8 cellular contexts compared by ENCODE assay signal in the genomic region with DNA sequence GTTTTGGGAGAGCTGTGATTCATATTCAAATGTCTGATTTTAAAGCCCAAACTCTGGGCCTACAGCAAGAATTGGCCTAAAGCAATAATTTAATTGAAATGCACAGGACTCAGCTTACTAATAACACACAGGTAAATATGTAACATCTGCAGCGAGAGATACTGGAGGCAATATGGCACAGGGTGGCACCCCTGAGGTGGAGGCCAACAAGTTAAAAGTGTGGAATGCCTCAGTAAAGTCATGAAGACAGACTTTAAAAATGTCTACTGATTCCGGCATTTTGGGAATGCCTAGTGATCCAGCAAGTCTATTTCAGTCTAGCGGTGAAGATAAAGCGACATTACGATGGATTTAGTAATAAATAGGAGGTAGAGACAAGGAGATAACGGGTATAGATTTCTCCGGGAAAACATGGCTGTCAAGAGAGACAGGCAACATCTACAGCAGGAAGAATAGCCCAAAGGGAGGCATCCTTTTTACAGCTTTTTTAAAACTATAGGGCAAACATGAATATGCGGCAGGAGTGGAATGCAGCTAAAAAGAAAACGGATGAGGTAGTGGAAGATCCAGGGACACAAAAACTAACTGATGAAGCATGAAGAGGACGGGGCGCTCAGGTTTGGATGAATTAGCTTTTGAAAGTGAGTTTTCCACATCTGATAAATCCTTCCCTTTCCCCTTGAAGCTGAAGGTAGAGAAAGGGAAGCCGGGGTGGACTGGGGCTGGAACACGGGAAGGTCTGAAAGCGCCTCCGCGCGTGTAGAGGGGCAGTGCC. TPM values are rescaled to one million over a fixed set of nuclear protein-coding genes. Genes with fewer than 3 reads are reported as not detected.
DNase-seq lines count a peak whose midpoint lies in the region; ATAC-seq and TF ChIP-seq lines count a peak whose summit lies in the region.

No MANE protein-coding gene starts in this region.

- H3K27me3 Mint-ChIP-seq in activated CD4-positive, alpha-beta memory T cell treated with anti-CD3 and anti-CD28 coated beads, Interleukin-2, amount 10 ng/mL, durations not matched to agents 7 days and 5 days = no peaks in the 10 kb centered on the region

- no peak for TF ChIP-seq CTCF in stomach (IDR thresholded peaks at IDR 0.05)

- CTCF ChIA-PET in activated CD4-positive, alpha-beta memory T cell treated with anti-CD3 and anti-CD28 coated beads, Interleukin-2, amount 10 ng/mL, durations not matched to agents 7 days and 5 days (lab: Charles Lee) = no interaction called here

- H3K4me3 Mint-ChIP-seq in activated CD4-positive, alpha-beta memory T cell treated with anti-CD3 and anti-CD28 coated beads, Interleukin-2, amount 10 ng/mL, durations not matched to agents 7 days and 5 days = peak overlapping the region; percentile 84

- H3K4me1 ChIP-seq in iPS-18a (ENCODE audit: control insufficient read depth, low read depth, low read length) (peaks cover 19% of the 10 kb centered on the region), stomach (peaks cover 12 to 35% (median 26%) of the 10 kb centered on the region in 4 donors)

- TF ChIP-seq POLR2A in stomach (IDR thresholded peaks at IDR 0.05) = no peak

- no peak for TF ChIP-seq EP300 in stomach (IDR thresholded peaks at IDR 0.05)

- H3K27me3 ChIP-seq in iPS-18a (ENCODE audit: control insufficient read depth, insufficient read depth, low read length) = peaks cover 18% of the 10 kb centered on the region
- no peaks in the 10 kb centered on the region for H3K27me3 ChIP-seq in stomach

- POLR2A ChIA-PET in activated CD4-positive, alpha-beta memory T cell treated with anti-CD3 and anti-CD28 coated beads, Interleukin-2, amount 10 ng/mL, durations not matched to agents 7 days and 5 days (lab: Charles Lee) = interaction anchor here (0.7 to 2.2 kb wide), 5 partner anchors 7 to 215 kb away, joined by 3 to 6 read pairs (median 3); partner anchors contain the start of genes GINS1 and NINL

- H3K27ac ChIP-seq in iPS-18a (ENCODE audit: low read length) (no peak overlapping the region), stomach (peak overlapping the region; percentile 93 to 97 (median 94))

- no peaks in the 10 kb centered on the region for H3K36me3 ChIP-seq in iPS-18a (ENCODE audit: control insufficient read depth, low read depth, low read length)
- no peaks in the 10 kb centered on the region for H3K36me3 ChIP-seq in stomach

- H3K4me1 Mint-ChIP-seq in activated CD4-positive, alpha-beta memory T cell treated with anti-CD3 and anti-CD28 coated beads, Interleukin-2, amount 10 ng/mL, durations not matched to agents 7 days and 5 days = peaks cover 24% of the 10 kb centered on the region

- DNase-seq in SKM-1 (lab: John Stamatoyannopoulos, UW; ENCODE audit: unreplicated experiment) (peak; percentile 9), SKM-1 treated with dmso at 0.1 percent for 144 hours (lab: John Stamatoyannopoulos, UW; ENCODE audit: unreplicated experiment) (no peak), stomach (no peak), NCI-H526 (lab: John Stamatoyannopoulos, UW) (no peak)
- DNase-seq in activated CD4-positive, alpha-beta memory T cell treated with anti-CD3 and anti-CD28 coated beads, Interleukin-2, amount 10 ng/mL, durations not matched to agents 7 days and 5 days = no peak

- peak overlapping the region; percentile 65 for H3K27ac Mint-ChIP-seq in activated CD4-positive, alpha-beta memory T cell treated with anti-CD3 and anti-CD28 coated beads, Interleukin-2, amount 10 ng/mL, durations not matched to agents 7 days and 5 days

- peak overlapping the region; percentile 86 for H3K9ac ChIP-seq in iPS-18a (ENCODE audit: low read length)

- peaks cover 4% of the 10 kb centered on the region for H3K9me3 Mint-ChIP-seq in activated CD4-positive, alpha-beta memory T cell treated with anti-CD3 and anti-CD28 coated beads, Interleukin-2, amount 10 ng/mL, durations not matched to agents 7 days and 5 days

- no peak for ATAC-seq in activated CD4-positive, CD25-positive, alpha-beta regulatory T cell treated with anti-CD3 and anti-CD28 coated beads, Interleukin-2, amount 50 U/mL, for 24 hours
- no peak for ATAC-seq in GM19351 (IDR thresholded peaks at IDR 0.05; ENCODE audit: unreplicated experiment)

- intact Hi-C loops in stomach (cut with DNase I; ENCODE audit: low total_unique reads) = no loop called here

- 33 to 39% (median 37%) methylated on average over 17 of the region's 17 CpGs for WGBS in stomach, 5 donors

- H3K4me3 ChIP-seq in iPS-18a (ENCODE audit: low read length) (peak overlapping the region; percentile 63), stomach (peak overlapping the region; percentile 66 to 98 (median 87))

- no peaks in the 10 kb centered on the region for H3K9me3 ChIP-seq in iPS-18a (ENCODE audit: control insufficient read depth, low read depth, low read length)
- H3K9me3 ChIP-seq in stomach = no peaks in the 10 kb centered on the region

- peaks cover 12% of the 10 kb centered on the region for H3K36me3 Mint-ChIP-seq in activated CD4-positive, alpha-beta memory T cell treated with anti-CD3 and anti-CD28 coated beads, Interleukin-2, amount 10 ng/mL, durations not matched to agents 7 days and 5 days (ENCODE audit: low read depth)

RNA-seq across cellular contexts. Expression of gene NANP, which starts 1.2 kb away (rescaled TPM):
- 1 to 10 TPM; 5.2 to 5.5 TPM for total RNA-seq in activated CD4-positive, alpha-beta memory T cell treated with anti-CD3 and anti-CD28 coated beads, Interleukin-2, amount 10 ng/mL, durations not matched to agents 7 days and 5 days
- total RNA-seq in stomach = 1 to 10 TPM in 3 of 5 donors, under 1 TPM in 2; under 0.01 to 5.7 (median 1.2) TPM
- 1 to 10 TPM; 1.5 to 2.8 (median 2.7) TPM for polyA plus RNA-seq in stomach

RNA-seq across cellular contexts. Expression of gene NINL, which starts 37.3 kb away (rescaled TPM):
- total RNA-seq in activated CD4-positive, alpha-beta memory T cell treated with anti-CD3 and anti-CD28 coated beads, Interleukin-2, amount 10 ng/mL, durations not matched to agents 7 days and 5 days = 1 to 10 TPM; 2.5 to 2.8 TPM
- total RNA-seq in stomach = 10 to 100 TPM in 4 of 5 donors, 1 to 10 TPM in 1; 3.1 to 34.8 (median 22.0) TPM
- 10 to 100 TPM in 1 of 3 donors, 1 to 10 TPM in 2; 6.4 to 10.1 (median 7.8) TPM for polyA plus RNA-seq in stomach
